ENCODE assay signal across 8 cellular contexts in the genomic region with DNA sequence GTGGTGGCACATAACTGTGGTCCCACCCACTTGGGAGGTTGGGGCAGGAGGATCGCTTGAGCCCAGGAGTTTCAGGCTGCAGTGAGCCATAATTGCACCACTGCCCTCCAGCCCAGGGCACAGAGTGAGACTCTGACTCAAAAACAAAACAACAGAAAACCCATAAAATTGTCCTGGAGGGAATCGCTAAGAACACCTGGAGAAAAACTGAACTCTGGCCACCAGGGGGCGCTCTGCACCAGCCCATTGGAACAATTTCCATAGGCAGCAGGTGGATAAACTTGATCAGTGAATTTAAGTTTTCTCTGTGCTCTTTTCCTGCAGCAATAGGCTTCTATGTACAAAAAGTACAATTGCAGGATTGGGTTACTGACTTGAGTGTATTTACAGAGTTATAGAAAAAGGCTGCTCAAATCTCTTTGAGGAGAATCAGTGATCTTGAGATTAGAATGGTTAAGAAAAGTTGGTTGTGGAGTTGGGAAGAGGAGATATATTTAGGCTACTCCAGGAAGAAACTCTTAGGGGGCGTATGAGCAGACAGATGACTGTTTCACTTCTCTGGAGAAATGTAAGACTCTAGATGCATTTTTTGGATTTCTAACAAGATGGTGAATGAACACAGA.
DNase-seq lines count a peak whose midpoint lies in the region; ATAC-seq, FAIRE-seq and TF ChIP-seq lines count a peak whose summit lies in the region.

No MANE protein-coding gene starts in this region.

- H3K9me2 ChIP-seq in PC-3 (replicated peaks; ENCODE audit: low read length): no peaks in the 10 kb centered on the region

- H3K4me3 Mint-ChIP-seq in Calu3 (ENCODE audit: low read depth, unreplicated experiment): no peak overlapping the region
- no peak overlapping the region for H3K4me3 Mint-ChIP-seq in activated T-helper 1 cell treated with anti-CD3 and anti-CD28 coated beads, Interleukin-12 subunit alpha, Interleukin-12 subunit beta, Interleukin-2, Interleukin-4 antibody, amounts not matched to agents 30 ng/mL and 10 ng/mL and 1 ng/mL, durations not matched to agents 14 hours and 24 hours and 36 hours
- H3K4me3 Mint-ChIP-seq in osteocyte (ENCODE audit: unreplicated experiment): no peak overlapping the region
- H3K4me3 Mint-ChIP-seq in type B pancreatic cell: no peak overlapping the region

- BruUV-seq in Calu3 (replicated peaks; lab: Mats Ljungman, UMichigan): no TSS peak
- no TSS peak for BruUV-seq in PC-3 (replicated peaks; lab: Mats Ljungman, UMichigan)

- CTCF ChIA-PET in Calu3 (lab: Charles Lee) (no interaction called here), PC-3 (lab: Charles Lee) (no interaction called here)

- ATAC-seq in PC-3 (no peak), GM18873 (IDR thresholded peaks at IDR 0.05; ENCODE audit: low FRiP score, unreplicated experiment) (no peak)

- POLR2A ChIA-PET in PC-3 (lab: Charles Lee; ENCODE audit: unreplicated experiment): no interaction called here

- H3K4me1 ChIP-seq in HUES6 (ENCODE audit: control insufficient read depth, insufficient read depth, low read length) (peaks cover 11% of the 10 kb centered on the region), PC-3 (ENCODE audit: insufficient read depth, low read length) (no peaks in the 10 kb centered on the region)

- no peak overlapping the region for H3K27ac Mint-ChIP-seq in Calu3 (ENCODE audit: unreplicated experiment)
- no peak overlapping the region for H3K27ac Mint-ChIP-seq in activated T-helper 1 cell treated with anti-CD3 and anti-CD28 coated beads, Interleukin-12 subunit alpha, Interleukin-12 subunit beta, Interleukin-2, Interleukin-4 antibody, amounts not matched to agents 30 ng/mL and 10 ng/mL and 1 ng/mL, durations not matched to agents 14 hours and 24 hours and 36 hours
- no peak overlapping the region for H3K27ac Mint-ChIP-seq in osteocyte (ENCODE audit: unreplicated experiment)
- no peak overlapping the region for H3K27ac Mint-ChIP-seq in type B pancreatic cell

- no peaks in the 10 kb centered on the region for H3K36me3 ChIP-seq in HUES6 (ENCODE audit: control insufficient read depth, insufficient read depth, low read length)
- no peaks in the 10 kb centered on the region for H3K36me3 ChIP-seq in PC-3 (ENCODE audit: low read depth, low read length)

- DNase-seq in Calu3 (peak; percentile 49), PC-3 (peak; percentile 63), frontal cortex (ENCODE audit: low spot score in 2 of 2) (peak; percentile 19 to 49), osteocyte (ENCODE audit: extremely low spot score, unreplicated experiment) (peak; percentile 92), type B pancreatic cell (ENCODE audit: extremely low spot score, unreplicated experiment) (peak; percentile 93)
- DNase-seq in activated T-helper 1 cell treated with anti-CD3 and anti-CD28 coated beads, Interleukin-12 subunit alpha, Interleukin-12 subunit beta, Interleukin-2, Interleukin-4 antibody, amounts not matched to agents 30 ng/mL and 10 ng/mL and 1 ng/mL, durations not matched to agents 14 hours and 24 hours and 36 hours (ENCODE audit: low spot score): peak; percentile 20

- H3K27me3 ChIP-seq in HUES6 (ENCODE audit: control insufficient read depth, insufficient read depth, low read length) (no peaks in the 10 kb centered on the region), PC-3 (ENCODE audit: low read length) (no peaks in the 10 kb centered on the region)

- intact Hi-C loops in Calu3 (cut with micrococcal nuclease; ENCODE audit: unreplicated experiment) (loop anchor here (2.0 kb wide), 1 partner anchor 876 kb away; no protein-coding TSS in a partner anchor), PC-3 (cut with micrococcal nuclease) (loop anchor here (1.0 kb wide), 1 partner anchor 879 kb away; no protein-coding TSS in a partner anchor)
- intact Hi-C loops in activated T-helper 1 cell treated with anti-CD3 and anti-CD28 coated beads, Interleukin-12 subunit alpha, Interleukin-12 subunit beta, Interleukin-2, Interleukin-4 antibody, amounts not matched to agents 30 ng/mL and 10 ng/mL and 1 ng/mL, durations not matched to agents 14 hours and 24 hours and 36 hours (cut with micrococcal nuclease): no loop called here

- no peak overlapping the region for H3K4me2 ChIP-seq in PC-3 (ENCODE audit: low read length)

- H3K9ac ChIP-seq in HUES6 (ENCODE audit: low read length): peak overlapping the region; percentile 56
- no peak overlapping the region for H3K9ac ChIP-seq in PC-3 (ENCODE audit: low read length)

- peak; percentile 36 for TF ChIP-seq CTCF in Calu3 (IDR thresholded peaks at IDR 0.05; ENCODE audit: unreplicated experiment)
- TF ChIP-seq CTCF in PC-3 (conservative IDR thresholded peaks at IDR 0.05; ENCODE audit: low read depth, low read length): peak; percentile 77
- peak; percentile 95 for TF ChIP-seq CTCF in osteocyte (IDR thresholded peaks at IDR 0.05)
- peak; percentile 100 for TF ChIP-seq CTCF in type B pancreatic cell (conservative IDR thresholded peaks at IDR 0.05)

- H3K4me1 Mint-ChIP-seq in Calu3 (ENCODE audit: low read depth, unreplicated experiment) (no peaks in the 10 kb centered on the region), osteocyte (ENCODE audit: unreplicated experiment) (no peaks in the 10 kb centered on the region), type B pancreatic cell (ENCODE audit: unreplicated experiment) (no peaks in the 10 kb centered on the region)
- no peaks in the 10 kb centered on the region for H3K4me1 Mint-ChIP-seq in activated T-helper 1 cell treated with anti-CD3 and anti-CD28 coated beads, Interleukin-12 subunit alpha, Interleukin-12 subunit beta, Interleukin-2, Interleukin-4 antibody, amounts not matched to agents 30 ng/mL and 10 ng/mL and 1 ng/mL, durations not matched to agents 14 hours and 24 hours and 36 hours (ENCODE audit: low read depth)

- no peaks in the 10 kb centered on the region for H3K36me3 Mint-ChIP-seq in Calu3 (ENCODE audit: insufficient read depth, unreplicated experiment)
- no peaks in the 10 kb centered on the region for H3K36me3 Mint-ChIP-seq in activated T-helper 1 cell treated with anti-CD3 and anti-CD28 coated beads, Interleukin-12 subunit alpha, Interleukin-12 subunit beta, Interleukin-2, Interleukin-4 antibody, amounts not matched to agents 30 ng/mL and 10 ng/mL and 1 ng/mL, durations not matched to agents 14 hours and 24 hours and 36 hours (ENCODE audit: low read depth)
- no peaks in the 10 kb centered on the region for H3K36me3 Mint-ChIP-seq in osteocyte (ENCODE audit: unreplicated experiment)
- H3K36me3 Mint-ChIP-seq in type B pancreatic cell: no peaks in the 10 kb centered on the region

- H3K9me3 ChIP-seq in HUES6 (ENCODE audit: control insufficient read depth, insufficient read depth, low read depth, low read length): peaks cover 23% of the 10 kb centered on the region
- H3K9me3 ChIP-seq in PC-3 (ENCODE audit: low read length): no peaks in the 10 kb centered on the region

- H4K20me1 ChIP-seq in PC-3 (ENCODE audit: low read length): no peaks in the 10 kb centered on the region

- H3K9me3 Mint-ChIP-seq in Calu3 (ENCODE audit: low read depth, unreplicated experiment): peaks cover 3% of the 10 kb centered on the region
- no peaks in the 10 kb centered on the region for H3K9me3 Mint-ChIP-seq in activated T-helper 1 cell treated with anti-CD3 and anti-CD28 coated beads, Interleukin-12 subunit alpha, Interleukin-12 subunit beta, Interleukin-2, Interleukin-4 antibody, amounts not matched to agents 30 ng/mL and 10 ng/mL and 1 ng/mL, durations not matched to agents 14 hours and 24 hours and 36 hours
- H3K9me3 Mint-ChIP-seq in osteocyte (ENCODE audit: unreplicated experiment): peaks cover 6% of the 10 kb centered on the region
- no peaks in the 10 kb centered on the region for H3K9me3 Mint-ChIP-seq in type B pancreatic cell

- H3F3A ChIP-seq in PC-3 (ENCODE audit: low read length, unreplicated experiment): no peaks in the 10 kb centered on the region

- H3K27ac ChIP-seq in HUES6 (ENCODE audit: low read depth, low read length) (peak overlapping the region; percentile 79), PC-3 (ENCODE audit: low read length) (no peak overlapping the region)

- H2AFZ ChIP-seq in PC-3 (ENCODE audit: low read length): no peak overlapping the region

- H3K4me3 ChIP-seq in HUES6 (ENCODE audit: low read depth, low read length) (no peak overlapping the region), PC-3 (ENCODE audit: low read length) (no peak overlapping the region)

- H3K27me3 Mint-ChIP-seq in Calu3 (ENCODE audit: unreplicated experiment) (no peaks in the 10 kb centered on the region), osteocyte (ENCODE audit: unreplicated experiment) (no peaks in the 10 kb centered on the region), type B pancreatic cell (no peaks in the 10 kb centered on the region)
- no peaks in the 10 kb centered on the region for H3K27me3 Mint-ChIP-seq in activated T-helper 1 cell treated with anti-CD3 and anti-CD28 coated beads, Interleukin-12 subunit alpha, Interleukin-12 subunit beta, Interleukin-2, Interleukin-4 antibody, amounts not matched to agents 30 ng/mL and 10 ng/mL and 1 ng/mL, durations not matched to agents 14 hours and 24 hours and 36 hours (ENCODE audit: insufficient read depth)

- H3K79me2 ChIP-seq in PC-3 (ENCODE audit: low read length): no peaks in the 10 kb centered on the region

- no peak for FAIRE-seq in frontal cortex (lab: Jason Lieb, UNC)

Comparison
In these comparisons a context has a peak if more than half of its experiments do, and no peak if none do; other contexts are left out.
1. DNase-seq: peak in every context shown above with its lines; median percentile 93 in type B pancreatic cell; 92 in osteocyte; 63 in PC-3; 49 in Calu3; 34 in frontal cortex; 20 in activated T-helper 1 cell treated with anti-CD3 and anti-CD28 coated beads, Interleukin-12 subunit alpha, Interleukin-12 subunit beta, Interleukin-2, Interleukin-4 antibody, amounts not matched to agents 30 ng/mL and 10 ng/mL and 1 ng/mL, durations not matched to agents 14 hours and 24 hours and 36 hours.
2. CTCF ChIP-seq: peak in every context shown above with its lines; median percentile 100 in type B pancreatic cell; 95 in osteocyte; 77 in PC-3; 36 in Calu3.